In genomic region chr2:112811276-112811831, GRCh38 we compare ENCODE assay signal across 1 cellular context.
TF ChIP-seq lines count a peak whose summit lies in the region.

No MANE protein-coding gene starts in this region.

TF ChIP-seq in HepG2, 621 proteins besides CTCF, POLR2A, EP300 and RAD21 (continued from another document):
- TF ChIP-seq RNF219 (CRISPR knock-in tag; IDR thresholded peaks at IDR 0.05), result no peak
- no peak for TF ChIP-seq MED1 (CRISPR knock-in tag; IDR thresholded peaks at IDR 0.05)
- no peak for TF ChIP-seq PHF8 (CRISPR knock-in tag; IDR thresholded peaks at IDR 0.05)
- TF ChIP-seq ZNF619 (CRISPR knock-in tag; IDR thresholded peaks at IDR 0.05), result no peak
- TF ChIP-seq ZNF230 (CRISPR knock-in tag; IDR thresholded peaks at IDR 0.05), result no peak
